In the genomic region with DNA sequence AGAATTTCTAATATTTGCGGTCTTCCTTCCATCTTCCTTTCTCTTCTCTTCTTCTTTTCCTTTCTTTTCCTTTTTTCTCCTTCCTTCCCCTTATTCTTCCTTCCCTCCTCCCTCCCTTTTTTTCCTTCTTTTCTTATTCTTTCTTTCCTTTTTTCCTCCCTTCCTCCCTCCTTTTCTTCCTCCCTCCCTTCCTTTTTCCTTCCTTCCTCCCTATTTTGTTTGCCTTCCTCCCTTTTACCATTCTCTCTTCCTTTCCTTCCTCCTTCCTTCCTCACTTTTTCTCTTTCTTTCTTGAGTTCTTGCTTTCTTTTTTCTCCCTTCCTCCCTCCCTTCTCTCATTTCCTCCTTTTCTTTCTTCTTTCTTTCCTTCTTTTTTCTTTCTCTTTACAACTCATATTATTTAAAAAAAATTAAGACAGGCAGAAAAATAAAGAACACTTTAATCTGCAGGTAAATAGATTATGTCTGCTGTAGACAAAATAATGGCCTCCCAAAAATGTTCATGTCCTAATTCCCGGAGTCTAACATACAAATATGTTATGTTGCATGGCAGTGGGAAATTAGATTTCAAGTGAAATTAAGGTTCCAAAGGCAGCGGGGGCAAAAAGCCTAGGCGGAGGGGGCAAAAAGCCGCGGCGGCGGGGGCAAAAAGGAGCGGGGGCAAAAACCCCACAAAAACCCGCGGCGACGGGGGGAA, we compare ENCODE assay signal across 1 cellular context.
TF ChIP-seq lines count a peak whose summit lies in the region.

No MANE protein-coding gene starts in this region.

TF ChIP-seq in H1, 55 proteins besides CTCF, POLR2A, EP300 and RAD21:
- TF ChIP-seq RBBP5 (IDR thresholded peaks at IDR 0.05; ENCODE audit: borderline replicate concordance, low read depth, low read length) (no peak), NRF1 (IDR thresholded peaks at IDR 0.05; ENCODE audit: low read depth, low read length) (no peak)
